ENCODE assay signal across 8 cellular contexts in the genomic region with DNA sequence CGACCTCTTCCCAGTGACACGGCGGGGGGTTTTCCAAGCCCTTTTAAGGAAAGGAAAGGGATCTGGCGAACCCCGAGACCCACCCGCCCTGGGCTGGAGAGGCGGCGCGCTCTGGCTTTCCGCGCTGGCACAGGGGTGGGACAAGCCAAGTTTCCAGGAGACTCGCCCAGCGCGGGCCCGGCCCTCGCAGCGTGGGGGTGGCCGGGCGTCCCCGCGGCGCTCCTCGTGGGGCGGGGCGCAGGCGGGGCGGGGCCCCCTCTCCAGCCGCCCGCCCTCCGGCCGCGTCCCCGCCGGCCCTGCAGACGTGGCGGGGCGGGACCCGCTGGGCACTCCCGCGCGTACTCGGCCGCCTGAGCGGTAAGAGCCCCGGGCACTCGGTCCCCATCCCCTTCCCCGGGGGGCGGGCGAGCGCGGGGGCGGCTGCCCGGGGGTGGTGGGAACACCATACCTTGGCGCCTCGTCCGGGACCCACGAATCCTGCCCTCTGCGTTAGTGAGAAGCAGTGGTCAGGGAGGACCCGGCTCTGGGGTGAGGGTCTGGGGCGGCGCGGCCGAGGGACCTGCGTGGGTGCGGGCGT. TPM values are rescaled to one million over a fixed set of nuclear protein-coding genes. Genes with fewer than 3 reads are reported as not detected.
A peak's percentile ranks its signal among the peaks of the same experiment; 100 is the strongest.
DNase-seq lines count a peak whose midpoint lies in the region; ATAC-seq and TF ChIP-seq lines count a peak whose summit lies in the region.

A gene (plus strand): TSS at position 329 of the 577 bp plus-strand sequence. CDS start 10,273 bp downstream, outside the sequence.

- intact Hi-C loops in activated naive CD4-positive, alpha-beta T cell treated with anti-CD3 and anti-CD28 coated beads for 36 hours (cut with micrococcal nuclease): no loop called here
- intact Hi-C loops in uterus (cut with DNase I; ENCODE audit: low total_unique reads): no loop called here

- H3K36me3 Mint-ChIP-seq in activated naive CD4-positive, alpha-beta T cell treated with anti-CD3 and anti-CD28 coated beads for 36 hours (ENCODE audit: low read depth): no peaks in the 10 kb centered on the region
- H3K36me3 Mint-ChIP-seq in naive thymus-derived CD8-positive, alpha-beta T cell: peaks cover 0 to 1% (median 0%) of the 10 kb centered on the region in 3 donors

- CTCF ChIA-PET in activated naive CD4-positive, alpha-beta T cell treated with anti-CD3 and anti-CD28 coated beads for 36 hours (lab: Charles Lee): interaction anchor here (0.6 kb wide), 1 partner anchor 543 kb away, joined by 3 read pairs; no protein-coding TSS in a partner anchor

- no peaks in the 10 kb centered on the region for H3K36me3 ChIP-seq in uterus

- TF ChIP-seq CTCF in foreskin keratinocyte (conservative IDR thresholded peaks at IDR 0.05) (no peak), uterus (IDR thresholded peaks at IDR 0.05) (no peak)

- TF ChIP-seq POLR2A in GM15510 (IDR thresholded peaks at IDR 0.05; ENCODE audit: borderline replicate concordance, extremely low read depth, insufficient read length) (peak; percentile 34), uterus (IDR thresholded peaks at IDR 0.05) (peak; percentile 54 to 68)

- peaks cover 15% of the 10 kb centered on the region for H3K27me3 Mint-ChIP-seq in activated naive CD4-positive, alpha-beta T cell treated with anti-CD3 and anti-CD28 coated beads for 36 hours (ENCODE audit: low read depth)
- H3K27me3 Mint-ChIP-seq in naive thymus-derived CD8-positive, alpha-beta T cell: peaks cover 10 to 25% (median 23%) of the 10 kb centered on the region in 5 donors

- DNase-seq in AG08396 (ENCODE audit: low spot score): peak; percentile 97
- peak; percentile 60 for DNase-seq in NCI-H226
- no peak for DNase-seq in activated naive CD4-positive, alpha-beta T cell treated with anti-CD3 and anti-CD28 coated beads for 36 hours
- DNase-seq in foreskin keratinocyte: peak in 1 of 2 donors; percentile 13
- peak in 3 of 10 donors; percentile 8 to 26 (median 19) for DNase-seq in naive thymus-derived CD8-positive, alpha-beta T cell
- peak; percentile 78 to 83 for DNase-seq in uterus

- no peaks in the 10 kb centered on the region for H3K9me3 Mint-ChIP-seq in activated naive CD4-positive, alpha-beta T cell treated with anti-CD3 and anti-CD28 coated beads for 36 hours
- no peaks in the 10 kb centered on the region for H3K9me3 Mint-ChIP-seq in naive thymus-derived CD8-positive, alpha-beta T cell

- H3K4me3 Mint-ChIP-seq in activated naive CD4-positive, alpha-beta T cell treated with anti-CD3 and anti-CD28 coated beads for 36 hours: peak within 1 kb of the TSS; percentile 67
- H3K4me3 Mint-ChIP-seq in naive thymus-derived CD8-positive, alpha-beta T cell: peak within 1 kb of the TSS; percentile 65 to 86 (median 78)

- H3K27me3 ChIP-seq in foreskin keratinocyte (no peaks in the 10 kb centered on the region), uterus (no peaks in the 10 kb centered on the region)

- H3K27ac Mint-ChIP-seq in activated naive CD4-positive, alpha-beta T cell treated with anti-CD3 and anti-CD28 coated beads for 36 hours: no peak within 1 kb of the TSS
- H3K27ac Mint-ChIP-seq in naive thymus-derived CD8-positive, alpha-beta T cell: peak within 1 kb of the TSS in 4 of 10 donors; percentile 39 to 61 (median 53)

- H3K27ac ChIP-seq in foreskin keratinocyte: peak within 1 kb of the TSS; percentile 77
- H3K27ac ChIP-seq in uterus: peak within 1 kb of the TSS; percentile 96 to 99

- POLR2A ChIA-PET in naive thymus-derived CD8-positive, alpha-beta T cell (lab: Charles Lee): no interaction called here

- ATAC-seq in HG02840 (IDR thresholded peaks at IDR 0.05; ENCODE audit: low FRiP score, unreplicated experiment): peak; percentile 53
- peak; percentile 86 for ATAC-seq in foreskin keratinocyte
- ATAC-seq in naive thymus-derived CD8-positive, alpha-beta T cell: peak; percentile 61 to 87

- H3K9me3 ChIP-seq in uterus: no peaks in the 10 kb centered on the region

- peaks cover 8% of the 10 kb centered on the region for H3K4me1 Mint-ChIP-seq in activated naive CD4-positive, alpha-beta T cell treated with anti-CD3 and anti-CD28 coated beads for 36 hours (ENCODE audit: low read depth)
- peaks cover 6 to 20% (median 11%) of the 10 kb centered on the region in 4 donors for H3K4me1 Mint-ChIP-seq in naive thymus-derived CD8-positive, alpha-beta T cell

- H3K4me3 ChIP-seq in uterus: peak within 1 kb of the TSS; percentile 87 to 98

- H3K4me1 ChIP-seq in foreskin keratinocyte (no peaks in the 10 kb centered on the region), uterus (peaks cover 3 to 4% of the 10 kb centered on the region in 2 donors)

RNA-seq across cellular contexts. Expression of the gene that starts here (rescaled TPM):
- under 1 TPM; 0.24 to 0.81 TPM for total RNA-seq in activated naive CD4-positive, alpha-beta T cell treated with anti-CD3 and anti-CD28 coated beads for 36 hours
- total RNA-seq in foreskin keratinocyte (52.3 and 64.1 TPM in 2 replicates), uterus (100 to 1,000 TPM in 1 of 4 donors, 10 to 100 TPM in 3; 41.2 to 273 (median 52.7) TPM)
- 14.2 and 17.1 TPM in 2 replicates for polyA plus RNA-seq in foreskin keratinocyte
- under 1 TPM in 1 of 2 experiments, not detected in 1; 0.34 TPM for total RNA-seq in naive thymus-derived CD8-positive, alpha-beta T cell
- not detected for polyA plus RNA-seq in naive thymus-derived CD8-positive, alpha-beta T cell

Comparison
In these comparisons a context has a peak if more than half of its experiments do, and no peak if none do; other contexts are left out.
1. RNA of the gene that starts here (total RNA-seq): 41.2 to 273 TPM in uterus and 52.3 to 64.1 TPM in foreskin keratinocyte; 0.24 to 0.81 TPM in activated naive CD4-positive, alpha-beta T cell treated with anti-CD3 and anti-CD28 coated beads for 36 hours and 0.34 TPM in naive thymus-derived CD8-positive, alpha-beta T cell; every median in the first group is over 10 times any median in the second.
2. RNA of the gene that starts here (polyA plus RNA-seq): 14.2 to 17.1 TPM in foreskin keratinocyte; not detected in naive thymus-derived CD8-positive, alpha-beta T cell; every median in the first group is over 10 times any median in the second.
3. Peak in ATAC-seq in naive thymus-derived CD8-positive, alpha-beta T cell; RNA of the gene not detected or under 1 TPM.
4. Peak in every context shown above with its lines, with median percentiles within 50 percentile points of each other: ATAC-seq.